In the genomic region with DNA sequence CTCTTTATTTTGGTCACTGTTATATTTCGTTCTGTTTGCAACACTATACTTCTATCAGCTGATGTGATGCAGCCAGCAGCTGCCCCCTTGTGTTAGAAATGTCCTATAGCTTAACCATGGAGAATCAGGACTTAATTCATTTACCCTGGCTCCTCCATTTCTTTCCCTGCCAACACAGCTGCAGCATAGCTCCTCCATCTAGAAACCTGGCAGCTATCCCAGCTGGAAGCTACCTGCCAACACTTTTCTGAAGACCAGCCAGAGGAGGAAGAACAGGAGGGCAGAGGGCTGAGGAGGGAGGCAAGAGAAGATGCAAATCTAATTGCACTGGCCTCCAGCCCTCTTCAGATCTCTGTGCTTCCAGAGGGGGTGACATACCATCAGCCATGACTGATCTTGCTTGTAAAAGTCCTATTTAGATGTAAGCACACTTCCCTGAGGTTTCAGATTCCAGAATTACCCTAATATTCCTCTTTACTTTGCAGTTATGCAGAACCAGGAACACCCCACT, we compare ENCODE assay signal across 8 cellular contexts.
DNase-seq lines count a peak whose midpoint lies in the region; ATAC-seq, FAIRE-seq and TF ChIP-seq lines count a peak whose summit lies in the region.

No MANE protein-coding gene starts in this region.

- peaks cover 3% of the 10 kb centered on the region for H3K27me3 Mint-ChIP-seq in type B pancreatic cell

- H3K4me3 ChIP-seq in DOHH2 (ENCODE audit: low read length) (no peak overlapping the region), Karpas-422 (ENCODE audit: low read length) (no peak overlapping the region), OCI-LY3 (ENCODE audit: low read length) (no peak overlapping the region), coronary artery (no peak overlapping the region), HepG2 (replicated peaks in 1 of 3; ENCODE audit: insufficient read depth in 1 of 3, low read depth in 2 of 3, low read length in 3 of 3) (no peak overlapping the region)

- no peak overlapping the region for H2AFZ ChIP-seq in Karpas-422 (ENCODE audit: low read length)
- H2AFZ ChIP-seq in OCI-LY3 (ENCODE audit: low read depth, low read length), result no peak overlapping the region
- H2AFZ ChIP-seq in HepG2 (ENCODE audit: low read length), result no peak overlapping the region

- POLR2A ChIA-PET in HepG2 (lab: Yijun Ruan, JAX), result no interaction called here

- no peak overlapping the region for H3K27ac Mint-ChIP-seq in type B pancreatic cell

- no peaks in the 10 kb centered on the region for H4K20me1 ChIP-seq in DOHH2 (ENCODE audit: control insufficient read depth, insufficient read depth, low read depth, low read length)
- H4K20me1 ChIP-seq in Karpas-422 (ENCODE audit: insufficient read depth, low read depth, low read length), result no peaks in the 10 kb centered on the region
- H4K20me1 ChIP-seq in OCI-LY3 (ENCODE audit: insufficient read depth, low read length), result no peaks in the 10 kb centered on the region
- H4K20me1 ChIP-seq in HepG2 (ENCODE audit: insufficient read depth, low read length), result no peaks in the 10 kb centered on the region

- H3K36me3 ChIP-seq in DOHH2 (ENCODE audit: control insufficient read depth, low read length) (no peaks in the 10 kb centered on the region), Karpas-422 (ENCODE audit: insufficient read depth, low read length) (no peaks in the 10 kb centered on the region), OCI-LY3 (replicated peaks; ENCODE audit: low read depth, low read length) (no peaks in the 10 kb centered on the region), HepG2 (replicated peaks in 1 of 2; ENCODE audit: control insufficient read depth in 1 of 2, insufficient read depth in 2 of 2, low read length in 2 of 2) (no peaks in the 10 kb centered on the region)

- H3K4me1 Mint-ChIP-seq in type B pancreatic cell (ENCODE audit: unreplicated experiment), result peaks cover 19% of the 10 kb centered on the region

- H3K9me3 Mint-ChIP-seq in type B pancreatic cell, result no peaks in the 10 kb centered on the region

- WGBS in HepG2 (ENCODE audit: low lambda C conversion rate), result 6% methylated on average over 1 of the region's 1 CpG

- H3K36me3 Mint-ChIP-seq in type B pancreatic cell, result no peaks in the 10 kb centered on the region

- no peaks in the 10 kb centered on the region for H3K79me2 ChIP-seq in DOHH2 (ENCODE audit: control insufficient read depth, low read length)
- no peaks in the 10 kb centered on the region for H3K79me2 ChIP-seq in Karpas-422 (ENCODE audit: low read length)
- H3K79me2 ChIP-seq in OCI-LY3 (ENCODE audit: low read length), result no peaks in the 10 kb centered on the region
- no peaks in the 10 kb centered on the region for H3K79me2 ChIP-seq in HepG2 (ENCODE audit: insufficient read depth, low read length)

- BruUV-seq in HepG2 (replicated peaks; lab: Mats Ljungman, UMichigan), result no TSS peak

- no peak for TF ChIP-seq EP300 in HepG2 (IDR thresholded peaks at IDR 0.05; ENCODE audit: low read depth in 2 of 2, low read length in 2 of 2)
- TF ChIP-seq EP300 in HepG2 (CRISPR knock-in tag; IDR thresholded peaks at IDR 0.05; ENCODE audit: borderline replicate concordance), result no peak

- H3K4me3 Mint-ChIP-seq in type B pancreatic cell, result peak overlapping the region; percentile 16

- H3K9ac ChIP-seq in Karpas-422 (ENCODE audit: low read length), result no peak overlapping the region
- no peak overlapping the region for H3K9ac ChIP-seq in OCI-LY3 (ENCODE audit: low read length)
- no peak overlapping the region for H3K9ac ChIP-seq in HepG2 (ENCODE audit: insufficient read depth, low read depth, low read length)

- no peak for TF ChIP-seq POLR2A in HepG2 (IDR thresholded peaks at IDR 0.05; ENCODE audit: insufficient read depth in 1 of 2, low read depth in 2 of 2, low read length in 2 of 2)

- in situ Hi-C loops in HepG2 (cut with HindIII; ENCODE audit: extremely low pct_ligation_motif_present, low pct_unique_long_range_greater_than_20kb), result no loop called here

- H3K9me3 ChIP-seq in DOHH2 (ENCODE audit: control insufficient read depth, insufficient read depth, low read length), result no peaks in the 10 kb centered on the region
- no peaks in the 10 kb centered on the region for H3K9me3 ChIP-seq in Karpas-422 (ENCODE audit: low read length)
- H3K9me3 ChIP-seq in OCI-LY3 (ENCODE audit: insufficient read depth, low read length), result no peaks in the 10 kb centered on the region
- no peaks in the 10 kb centered on the region for H3K9me3 ChIP-seq in HepG2 (ENCODE audit: low read length)

- CTCF ChIA-PET in HepG2 (lab: Yijun Ruan, JAX; ENCODE audit: low intra/inter-chr PET ratio, low total read pairs), result no interaction called here

- intact Hi-C loops in HepG2 (cut with micrococcal nuclease; ENCODE audit: unreplicated experiment), result no loop called here

- DNase-seq in Karpas-422 (peak; percentile 71), coronary artery (ENCODE audit: low spot score) (no peak), HepG2 (ENCODE audit: low spot score) (peak; percentile 21), type B pancreatic cell (ENCODE audit: extremely low spot score, unreplicated experiment) (no peak), OCI-M2 (lab: John Stamatoyannopoulos, UW; ENCODE audit: unreplicated experiment) (no peak)

- H3K27ac ChIP-seq in DOHH2 (ENCODE audit: low read depth, low read length) (no peak overlapping the region), Karpas-422 (ENCODE audit: low read length) (no peak overlapping the region), OCI-LY3 (ENCODE audit: low read length) (no peak overlapping the region), coronary artery (no peak overlapping the region), HepG2 (ENCODE audit: extremely low read length, insufficient read depth, low read length) (no peak overlapping the region)

- H3K27me3 ChIP-seq in DOHH2 (ENCODE audit: control insufficient read depth, low read length) (no peaks in the 10 kb centered on the region), Karpas-422 (ENCODE audit: low read length) (no peaks in the 10 kb centered on the region), OCI-LY3 (ENCODE audit: low read depth, low read length) (peaks cover 9% of the 10 kb centered on the region; the same call in 1 of the 2 replicates), HepG2 (ENCODE audit: control insufficient read depth in 1 of 2, insufficient read depth in 2 of 2, low read length in 2 of 2) (no peaks in the 10 kb centered on the region; a peak in 1 of 5 replicates)

- ATAC-seq in HepG2 (peak; percentile 80), HG03520 (IDR thresholded peaks at IDR 0.05; ENCODE audit: unreplicated experiment) (no peak)

- TF ChIP-seq RAD21 in HepG2 (CRISPR knock-in tag; IDR thresholded peaks at IDR 0.05), result no peak

- H3K9me2 ChIP-seq in DOHH2 (replicated peaks; ENCODE audit: control insufficient read depth, low read length) (no peaks in the 10 kb centered on the region), Karpas-422 (replicated peaks; ENCODE audit: insufficient read depth, low read length) (no peaks in the 10 kb centered on the region)

- H3K4me1 ChIP-seq in DOHH2 (ENCODE audit: control insufficient read depth, low read length) (no peaks in the 10 kb centered on the region), Karpas-422 (ENCODE audit: low read length) (peaks cover 6% of the 10 kb centered on the region; the same call in 1 of the 2 replicates), OCI-LY3 (ENCODE audit: low read length) (no peaks in the 10 kb centered on the region), HepG2 (ENCODE audit: insufficient read depth, low read length) (no peaks in the 10 kb centered on the region)

- peak; percentile 52 for TF ChIP-seq CTCF in DOHH2 (IDR thresholded peaks at IDR 0.05; ENCODE audit: low read depth, low read length, poor library complexity, severe bottlenecking)
- TF ChIP-seq CTCF in OCI-LY3 (IDR thresholded peaks at IDR 0.05; ENCODE audit: low read depth, low read length), result peak; percentile 55
- TF ChIP-seq CTCF in coronary artery (IDR thresholded peaks at IDR 0.05), result peak; percentile 54
- TF ChIP-seq CTCF in HepG2 (CRISPR knock-in tag; IDR thresholded peaks at IDR 0.05), result peak; percentile 60
- peak; percentile 82 for TF ChIP-seq CTCF in type B pancreatic cell (conservative IDR thresholded peaks at IDR 0.05)

- H3K4me2 ChIP-seq in DOHH2 (ENCODE audit: low read length), result no peak overlapping the region
- H3K4me2 ChIP-seq in Karpas-422 (ENCODE audit: low read depth, low read length, poor library complexity, severe bottlenecking), result no peak overlapping the region
- H3K4me2 ChIP-seq in OCI-LY3 (ENCODE audit: low read length), result no peak overlapping the region
- H3K4me2 ChIP-seq in HepG2 (ENCODE audit: low read depth, low read length), result no peak overlapping the region

- H3F3A ChIP-seq in DOHH2 (ENCODE audit: control insufficient read depth, insufficient read depth), result no peaks in the 10 kb centered on the region

- FAIRE-seq in HepG2 (lab: Jason Lieb, UNC), result no peak

TF ChIP-seq in HepG2, 621 proteins besides CTCF, POLR2A, EP300 and RAD21:
- TF ChIP-seq NR2F1 (CRISPR knock-in tag; IDR thresholded peaks at IDR 0.05) (no peak), PITX1 (CRISPR knock-in tag; IDR thresholded peaks at IDR 0.05) (no peak), ZNF891 (CRISPR knock-in tag; IDR thresholded peaks at IDR 0.05) (no peak), GZF1 (CRISPR knock-in tag; IDR thresholded peaks at IDR 0.05) (no peak), STAG1 (CRISPR knock-in tag; IDR thresholded peaks at IDR 0.05) (peak; percentile 43), ZNF569 (CRISPR knock-in tag; IDR thresholded peaks at IDR 0.05; ENCODE audit: borderline replicate concordance) (no peak), IKZF4 (CRISPR knock-in tag; IDR thresholded peaks at IDR 0.05; ENCODE audit: borderline replicate concordance, low read depth, not compliant biosample characterization) (no peak), ZKSCAN5 (CRISPR knock-in tag; IDR thresholded peaks at IDR 0.05) (no peak), XRCC5 (optimal IDR thresholded peaks at IDR 0.05; ENCODE audit: low read length) (no peak), ZNF564 (CRISPR knock-in tag; IDR thresholded peaks at IDR 0.05) (no peak), TEAD3 (CRISPR knock-in tag; optimal IDR thresholded peaks at IDR 0.05; ENCODE audit: borderline replicate concordance) (peak; percentile 91), THYN1 (CRISPR knock-in tag; IDR thresholded peaks at IDR 0.05; ENCODE audit: borderline replicate concordance, low read depth) (no peak)
- TF ChIP-seq, protein P1, sequence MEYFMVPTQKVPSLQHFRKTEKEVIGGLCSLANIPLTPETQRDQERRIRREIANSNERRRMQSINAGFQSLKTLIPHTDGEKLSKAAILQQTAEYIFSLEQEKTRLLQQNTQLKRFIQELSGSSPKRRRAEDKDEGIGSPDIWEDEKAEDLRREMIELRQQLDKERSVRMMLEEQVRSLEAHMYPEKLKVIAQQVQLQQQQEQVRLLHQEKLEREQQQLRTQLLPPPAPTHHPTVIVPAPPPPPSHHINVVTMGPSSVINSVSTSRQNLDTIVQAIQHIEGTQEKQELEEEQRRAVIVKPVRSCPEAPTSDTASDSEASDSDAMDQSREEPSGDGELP (IDR thresholded peaks at IDR 0.05; ENCODE audit: borderline replicate concordance, low read depth), result peak; percentile 64; the same call in 1 of the 2 replicates
- TF ChIP-seq, protein P2, sequence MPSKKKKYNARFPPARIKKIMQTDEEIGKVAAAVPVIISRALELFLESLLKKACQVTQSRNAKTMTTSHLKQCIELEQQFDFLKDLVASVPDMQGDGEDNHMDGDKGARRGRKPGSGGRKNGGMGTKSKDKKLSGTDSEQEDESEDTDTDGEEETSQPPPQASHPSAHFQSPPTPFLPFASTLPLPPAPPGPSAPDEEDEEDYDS (CRISPR knock-in tag; IDR thresholded peaks at IDR 0.05), result no peak

Comparison
In these comparisons a context has a peak if more than half of its experiments do, and no peak if none do; other contexts are left out.
1. DNase-seq: peak in Karpas-422 (single experiment) and HepG2 (single experiment); none in coronary artery (single experiment), type B pancreatic cell (single experiment) and OCI-M2 (single experiment).
2. Peak in every context shown above with its lines, with median percentiles within 50 percentile points of each other: CTCF ChIP-seq.